1 cellular context compared by ENCODE assay signal in genomic region chr1:233326995-233327937, GRCh38.
TF ChIP-seq lines count a peak whose summit lies in the region.

Gene MAP3K21, plus strand, starts transcription at chr1:233327724. Its CDS starts 305 bp downstream, at chr1:233328029.

TF ChIP-seq in HCT116, 20 proteins besides CTCF, POLR2A, EP300 and RAD21 (continued from another document):
- no peak for TF ChIP-seq REST (IDR thresholded peaks at IDR 0.05; ENCODE audit: low read depth)
